19 cellular contexts compared by ENCODE assay signal in the genomic region with DNA sequence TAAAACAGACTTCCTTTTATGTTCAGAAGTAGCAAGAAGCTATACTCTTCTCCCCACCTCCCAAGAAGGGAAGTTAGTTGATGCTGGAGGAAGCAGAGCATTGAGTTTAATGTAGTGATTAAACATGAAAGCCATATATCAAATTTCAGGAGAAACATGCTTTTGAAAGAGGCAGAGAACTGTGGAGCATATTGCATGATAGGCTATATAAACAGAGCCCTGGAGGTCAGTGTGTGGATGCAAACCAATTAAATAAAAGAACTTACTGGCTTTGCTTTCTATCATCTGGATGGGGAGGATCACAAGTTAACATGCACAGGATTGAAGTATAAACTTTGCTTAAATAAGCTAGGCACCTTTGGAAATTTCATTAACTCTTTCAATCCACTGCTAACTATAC.
"Had no signal": no experiment of that assay in that cellular context is flagged by ENCODE, and none has a peak within 500 bp of the region (broad histone marks: within the 10 kb centered on the region; RNA-seq: fewer than 3 reads in every experiment).

No MANE protein-coding gene starts in this region.

- H3K4me3 Mint-ChIP-seq: endodermal cell; naive thymus-derived CD8-positive, alpha-beta T cell; stimulated activated effector memory CD8-positive, alpha-beta T cell treated with anti-CD3 and anti-CD28 coated beads, Interleukin-12 subunit alpha, Interleukin-12 subunit beta, amount 100 ng/mL, for 72 hours had no signal

- H2AFZ ChIP-seq: hepatocyte had no signal

- H3K4me3 ChIP-seq: colonic mucosa, hepatocyte, mucosa of descending colon, psoas muscle, right lobe of liver, testis, tibial nerve had no signal

- H3K36me3 ChIP-seq: colonic mucosa, neutrophil, right lobe of liver had no signal

- H3K4me2 ChIP-seq: hepatocyte had no signal

- H3K9me3 Mint-ChIP-seq: endodermal cell; naive thymus-derived CD8-positive, alpha-beta T cell; stimulated activated effector memory CD8-positive, alpha-beta T cell treated with anti-CD3 and anti-CD28 coated beads, Interleukin-12 subunit alpha, Interleukin-12 subunit beta, amount 100 ng/mL, for 72 hours had no signal

- H3K27ac ChIP-seq: colonic mucosa, foreskin keratinocyte, hepatocyte, neutrophil, psoas muscle, right lobe of liver, testis, tibial nerve had no signal

- H3K36me3 Mint-ChIP-seq: naive thymus-derived CD8-positive, alpha-beta T cell; stimulated activated effector memory CD8-positive, alpha-beta T cell treated with anti-CD3 and anti-CD28 coated beads, Interleukin-12 subunit alpha, Interleukin-12 subunit beta, amount 100 ng/mL, for 72 hours had no signal

- H3K27me3 Mint-ChIP-seq: naive thymus-derived CD8-positive, alpha-beta T cell had no signal

- H3K4me1 Mint-ChIP-seq: endodermal cell; naive thymus-derived CD8-positive, alpha-beta T cell; stimulated activated effector memory CD8-positive, alpha-beta T cell treated with anti-CD3 and anti-CD28 coated beads, Interleukin-12 subunit alpha, Interleukin-12 subunit beta, amount 100 ng/mL, for 72 hours had no signal

- H3K27ac Mint-ChIP-seq: endodermal cell; naive thymus-derived CD8-positive, alpha-beta T cell; stimulated activated effector memory CD8-positive, alpha-beta T cell treated with anti-CD3 and anti-CD28 coated beads, Interleukin-12 subunit alpha, Interleukin-12 subunit beta, amount 100 ng/mL, for 72 hours had no signal

- H3K79me2 ChIP-seq: hepatocyte had no signal

- H3K9me3 ChIP-seq: colonic mucosa, mucosa of descending colon, neutrophil, psoas muscle, right lobe of liver, testis, tibial nerve had no signal

- H3K27me3 ChIP-seq: colonic mucosa, foreskin keratinocyte, hepatocyte, neutrophil, right lobe of liver, testis, tibial nerve had no signal

- DNase-seq: cerebellar nuclear complex; colonic mucosa; effector CD4-positive, alpha-beta T cell; endodermal cell; foreskin keratinocyte; left colon; mucosa of descending colon; naive thymus-derived CD8-positive, alpha-beta T cell; psoas muscle; retina; right lobe of liver; stimulated activated CD4-positive, alpha-beta T cell treated with anti-CD3 and anti-CD28 coated beads, Interleukin-4, amount 100 ng/mL, for 1 hour; stimulated activated CD8-positive, alpha-beta memory T cell treated with anti-CD3 and anti-CD28 coated beads, Interleukin-4, amount 100 ng/mL, for 48 hours; stimulated activated naive CD8-positive, alpha-beta T cell treated with anti-CD3 and anti-CD28 coated beads, Interleukin-15, Interleukin-2, amounts not matched to agents 100 U/mL and 50 U/mL, for 24 hours; testis had no signal

- H3K4me1 ChIP-seq: colonic mucosa, foreskin keratinocyte, psoas muscle, right lobe of liver, testis, tibial nerve had no signal
